ENCODE assay signal across 1 cellular context in the genomic region with DNA sequence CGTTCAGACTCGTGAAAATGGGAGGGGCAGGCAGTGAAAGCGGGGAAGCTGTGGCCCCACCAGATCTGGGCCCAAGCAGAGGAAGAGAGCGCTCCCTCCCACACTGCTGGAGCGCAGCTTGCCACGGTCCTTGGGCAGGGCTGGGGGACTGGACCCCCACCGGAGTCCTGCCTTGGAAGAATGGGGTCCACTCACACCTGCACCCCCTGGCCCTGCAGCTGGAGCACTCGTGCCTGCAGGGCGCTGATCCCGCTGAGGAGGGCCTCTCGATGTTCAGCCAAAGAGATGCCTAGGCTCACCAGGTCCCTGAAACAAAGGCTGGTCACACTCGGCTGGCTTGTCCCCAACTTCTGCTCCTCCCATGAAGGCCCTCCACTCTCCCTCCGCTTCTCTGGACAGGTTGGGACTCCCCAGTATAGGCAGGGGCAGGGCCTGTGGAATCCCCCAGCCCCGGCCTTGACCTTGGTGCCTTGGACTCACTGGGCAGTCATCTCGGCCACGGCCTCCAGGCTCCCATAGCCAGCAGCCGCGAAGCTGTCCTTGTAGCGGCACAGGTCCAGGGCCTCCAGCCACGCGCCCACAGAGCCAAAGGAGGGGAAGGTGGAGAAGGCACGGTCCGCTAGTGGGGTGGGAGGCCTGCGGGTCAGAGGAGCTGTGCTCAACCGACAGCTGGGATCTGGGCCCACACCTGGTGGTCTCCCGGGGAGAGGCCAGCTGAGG.
TF ChIP-seq lines count a peak whose summit lies in the region.

No MANE protein-coding gene starts in this region.

TF ChIP-seq in HepG2, 621 proteins besides CTCF, POLR2A, EP300 and RAD21 (continued from another document and continues in another):
- no peak for TF ChIP-seq RBM22 (optimal IDR thresholded peaks at IDR 0.05; ENCODE audit: low read length)
- TF ChIP-seq SMAD3 (CRISPR knock-in tag; IDR thresholded peaks at IDR 0.05) = no peak
- no peak for TF ChIP-seq PHF5A (CRISPR knock-in tag; IDR thresholded peaks at IDR 0.05; ENCODE audit: low read depth, unreplicated experiment)
- TF ChIP-seq, protein P1, sequence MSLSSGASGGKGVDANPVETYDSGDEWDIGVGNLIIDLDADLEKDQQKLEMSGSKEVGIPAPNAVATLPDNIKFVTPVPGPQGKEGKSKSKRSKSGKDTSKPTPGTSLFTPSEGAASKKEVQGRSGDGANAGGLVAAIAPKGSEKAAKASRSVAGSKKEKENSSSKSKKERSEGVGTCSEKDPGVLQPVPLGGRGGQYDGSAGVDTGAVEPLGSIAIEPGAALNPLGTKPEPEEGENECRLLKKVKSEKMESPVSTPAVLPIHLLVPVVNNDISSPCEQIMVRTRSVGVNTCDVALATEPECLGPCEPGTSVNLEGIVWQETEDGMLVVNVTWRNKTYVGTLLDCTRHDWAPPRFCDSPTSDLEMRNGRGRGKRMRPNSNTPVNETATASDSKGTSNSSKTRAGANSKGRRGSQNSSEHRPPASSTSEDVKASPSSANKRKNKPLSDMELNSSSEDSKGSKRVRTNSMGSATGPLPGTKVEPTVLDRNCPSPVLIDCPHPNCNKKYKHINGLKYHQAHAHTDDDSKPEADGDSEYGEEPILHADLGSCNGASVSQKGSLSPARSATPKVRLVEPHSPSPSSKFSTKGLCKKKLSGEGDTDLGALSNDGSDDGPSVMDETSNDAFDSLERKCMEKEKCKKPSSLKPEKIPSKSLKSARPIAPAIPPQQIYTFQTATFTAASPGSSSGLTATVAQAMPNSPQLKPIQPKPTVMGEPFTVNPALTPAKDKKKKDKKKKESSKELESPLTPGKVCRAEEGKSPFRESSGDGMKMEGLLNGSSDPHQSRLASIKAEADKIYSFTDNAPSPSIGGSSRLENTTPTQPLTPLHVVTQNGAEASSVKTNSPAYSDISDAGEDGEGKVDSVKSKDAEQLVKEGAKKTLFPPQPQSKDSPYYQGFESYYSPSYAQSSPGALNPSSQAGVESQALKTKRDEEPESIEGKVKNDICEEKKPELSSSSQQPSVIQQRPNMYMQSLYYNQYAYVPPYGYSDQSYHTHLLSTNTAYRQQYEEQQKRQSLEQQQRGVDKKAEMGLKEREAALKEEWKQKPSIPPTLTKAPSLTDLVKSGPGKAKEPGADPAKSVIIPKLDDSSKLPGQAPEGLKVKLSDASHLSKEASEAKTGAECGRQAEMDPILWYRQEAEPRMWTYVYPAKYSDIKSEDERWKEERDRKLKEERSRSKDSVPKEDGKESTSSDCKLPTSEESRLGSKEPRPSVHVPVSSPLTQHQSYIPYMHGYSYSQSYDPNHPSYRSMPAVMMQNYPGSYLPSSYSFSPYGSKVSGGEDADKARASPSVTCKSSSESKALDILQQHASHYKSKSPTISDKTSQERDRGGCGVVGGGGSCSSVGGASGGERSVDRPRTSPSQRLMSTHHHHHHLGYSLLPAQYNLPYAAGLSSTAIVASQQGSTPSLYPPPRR (CRISPR knock-in tag; IDR thresholded peaks at IDR 0.05; ENCODE audit: borderline replicate concordance) = no peak
- TF ChIP-seq RELA (CRISPR knock-in tag; IDR thresholded peaks at IDR 0.05) = peak; percentile 71; the same call in 1 of the 2 replicates
- TF ChIP-seq MATR3 (CRISPR knock-in tag; IDR thresholded peaks at IDR 0.05) = no peak
- TF ChIP-seq HOXD1 (CRISPR knock-in tag; IDR thresholded peaks at IDR 0.05) = no peak
- TF ChIP-seq ARNT2 (CRISPR knock-in tag; IDR thresholded peaks at IDR 0.05; ENCODE audit: low read depth) = no peak
- TF ChIP-seq AHR (CRISPR knock-in tag; IDR thresholded peaks at IDR 0.05) = no peak
- TF ChIP-seq, protein P2, sequence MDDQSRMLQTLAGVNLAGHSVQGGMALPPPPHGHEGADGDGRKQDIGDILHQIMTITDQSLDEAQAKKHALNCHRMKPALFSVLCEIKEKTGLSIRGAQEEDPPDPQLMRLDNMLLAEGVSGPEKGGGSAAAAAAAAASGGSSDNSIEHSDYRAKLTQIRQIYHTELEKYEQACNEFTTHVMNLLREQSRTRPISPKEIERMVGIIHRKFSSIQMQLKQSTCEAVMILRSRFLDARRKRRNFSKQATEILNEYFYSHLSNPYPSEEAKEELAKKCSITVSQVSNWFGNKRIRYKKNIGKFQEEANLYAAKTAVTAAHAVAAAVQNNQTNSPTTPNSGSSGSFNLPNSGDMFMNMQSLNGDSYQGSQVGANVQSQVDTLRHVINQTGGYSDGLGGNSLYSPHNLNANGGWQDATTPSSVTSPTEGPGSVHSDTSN (CRISPR knock-in tag; IDR thresholded peaks at IDR 0.05; ENCODE audit: borderline replicate concordance) = no peak
- TF ChIP-seq ZNF556 (CRISPR knock-in tag; IDR thresholded peaks at IDR 0.05; ENCODE audit: borderline replicate concordance) = no peak
- TF ChIP-seq NFKB2 (CRISPR knock-in tag; IDR thresholded peaks at IDR 0.05; ENCODE audit: borderline replicate concordance) = no peak
- TF ChIP-seq ZFAT (CRISPR knock-in tag; conservative IDR thresholded peaks at IDR 0.05) = no peak
- no peak for TF ChIP-seq ZNF563 (CRISPR knock-in tag; IDR thresholded peaks at IDR 0.05)
- no peak for TF ChIP-seq ZNF709 (CRISPR knock-in tag; IDR thresholded peaks at IDR 0.05)
- TF ChIP-seq PRDM15 (CRISPR knock-in tag; IDR thresholded peaks at IDR 0.05) = no peak
- no peak for TF ChIP-seq ETV6 (CRISPR knock-in tag; conservative IDR thresholded peaks at IDR 0.05)
- TF ChIP-seq MIXL1 (CRISPR knock-in tag; IDR thresholded peaks at IDR 0.05) = no peak
- no peak for TF ChIP-seq PCBP1 (IDR thresholded peaks at IDR 0.05; ENCODE audit: borderline replicate concordance, low read depth, low read length)
- TF ChIP-seq UBTF (CRISPR knock-in tag; IDR thresholded peaks at IDR 0.05) = peak; percentile 25; the same call in 1 of the 2 replicates
- no peak for TF ChIP-seq ZFP90 (CRISPR knock-in tag; IDR thresholded peaks at IDR 0.05; ENCODE audit: borderline replicate concordance)
- TF ChIP-seq TRAFD1 (CRISPR knock-in tag; IDR thresholded peaks at IDR 0.05; ENCODE audit: borderline replicate concordance) = no peak
- no peak for TF ChIP-seq ZNF589 (CRISPR knock-in tag; conservative IDR thresholded peaks at IDR 0.05)
- TF ChIP-seq IRX3 (CRISPR knock-in tag; IDR thresholded peaks at IDR 0.05; ENCODE audit: borderline replicate concordance, low read depth) = no peak
- TF ChIP-seq CSRNP1 (CRISPR knock-in tag; IDR thresholded peaks at IDR 0.05) = 0 out of 2 replicates have a peak, but pooled peaks have one; percentile 42
- TF ChIP-seq NFAT5 (CRISPR knock-in tag; IDR thresholded peaks at IDR 0.05) = no peak
